ENCODE assay signal across 16 cellular contexts in the genomic region with DNA sequence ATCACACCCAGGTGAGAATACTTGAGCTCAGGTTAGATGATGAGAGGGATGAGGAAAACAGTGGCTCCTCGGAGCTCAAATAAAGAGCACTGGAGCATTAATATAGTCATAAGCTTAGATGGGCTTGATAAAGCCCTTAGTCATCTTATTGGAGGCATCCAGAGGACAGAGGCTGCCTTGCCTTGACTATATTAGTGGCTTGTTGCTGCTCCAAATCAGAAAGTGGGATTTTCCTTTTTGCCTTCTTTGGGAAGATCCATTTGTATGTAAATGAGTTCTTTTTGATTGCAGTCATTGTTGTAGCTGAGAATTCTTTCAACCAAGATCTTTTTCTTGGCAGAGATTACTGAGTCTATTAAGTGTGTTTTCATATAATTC. TPM values are rescaled to one million over a fixed set of nuclear protein-coding genes. Genes with fewer than 3 reads are reported as not detected.
A peak's percentile ranks its signal among the peaks of the same experiment; 100 is the strongest.
DNase-seq lines count a peak whose midpoint lies in the region; ATAC-seq and TF ChIP-seq lines count a peak whose summit lies in the region.
"Had no signal": no experiment of that assay in that cellular context is flagged by ENCODE, and none has a peak within 500 bp of the region (broad histone marks: within the 10 kb centered on the region; RNA-seq: fewer than 3 reads in every experiment).

No MANE protein-coding gene starts in this region.

- no peak overlapping the region for H3K4me3 ChIP-seq in SK-N-SH (ENCODE audit: low read depth in 2 of 2, low read length in 1 of 2)
- no peak overlapping the region for H3K4me3 ChIP-seq in subcutaneous abdominal adipose tissue (ENCODE audit: low read depth in 1 of 5, low read length in 5 of 5)
- H3K4me3 ChIP-seq in coronary artery, result no peak overlapping the region
- H3K4me3 ChIP-seq: right atrium auricular region, SK-N-MC had no signal

- TF ChIP-seq EP300 in SK-N-SH (IDR thresholded peaks at IDR 0.05; ENCODE audit: borderline replicate concordance in 1 of 2, low read depth in 1 of 2, low read length in 1 of 2), result no peak

- no peak for TF ChIP-seq RAD21 in SK-N-SH (IDR thresholded peaks at IDR 0.05; ENCODE audit: low read length)

- H3K4me1 ChIP-seq in SK-N-SH (ENCODE audit: control insufficient read depth in 1 of 2, insufficient read depth in 2 of 2, low read depth in 1 of 2, low read length in 1 of 2) (peaks cover 30 to 42% of the 10 kb centered on the region in 2 experiments), subcutaneous abdominal adipose tissue (ENCODE audit: control insufficient read depth in 5 of 5, insufficient read depth in 5 of 5, low read length in 5 of 5) (peaks cover 12 to 76% (median 65%) of the 10 kb centered on the region in 5 donors)

- no peaks in the 10 kb centered on the region for H3K27me3 ChIP-seq in SK-N-SH (ENCODE audit: insufficient read depth)
- H3K27me3 ChIP-seq in subcutaneous abdominal adipose tissue (ENCODE audit: control insufficient read depth in 5 of 5, insufficient read depth in 4 of 5, low read length in 5 of 5), result no peaks in the 10 kb centered on the region
- H3K27me3 ChIP-seq: right atrium auricular region had no signal

- CTCF ChIA-PET in SK-N-SH (lab: Yijun Ruan, JAX), result interaction anchor here (0.7 to 2.6 kb wide), 18 partner anchors 9 to 817 kb away, joined by 3 to 10 read pairs (median 3); partner anchors contain the start of gene ADM

- no peaks in the 10 kb centered on the region for H3K79me2 ChIP-seq in SK-N-SH (ENCODE audit: insufficient read depth)

- no peak for TF ChIP-seq CTCF in SK-N-SH (IDR thresholded peaks at IDR 0.05)
- TF ChIP-seq CTCF in brain (conservative IDR thresholded peaks at IDR 0.05), result no peak
- no peak for TF ChIP-seq CTCF in coronary artery (IDR thresholded peaks at IDR 0.05)

- H3K9me3 ChIP-seq in SK-N-SH (no peaks in the 10 kb centered on the region), subcutaneous abdominal adipose tissue (ENCODE audit: control insufficient read depth in 5 of 5, low read length in 5 of 5) (peaks cover 0 to 8% (median 0%) of the 10 kb centered on the region in 5 donors)
- H3K9me3 ChIP-seq: right atrium auricular region had no signal

- ATAC-seq in SK-N-SH treated with all-trans-retinoic acid at 6 μM for 48 hours, result no peak

- WGBS in SK-N-SH (ENCODE audit: low lambda C conversion rate), result 0% methylated on average over 1 of the region's 1 CpG

- DNase-seq in SK-N-SH (no peak), iris pigment epithelial cell (ENCODE audit: low read depth) (peak; percentile 74), DMS53 (lab: John Stamatoyannopoulos, UW) (no peak), coronary artery (ENCODE audit: low spot score) (no peak)
- no peak for DNase-seq in activated CD4-positive, alpha-beta T cell treated with anti-CD3 and anti-CD28 coated beads for 4 hours
- DNase-seq: activated B cell treated with CpG ODN at 0.5 μM for 24 hours; CD8-positive, alpha-beta T cell; NCI-H226; stimulated activated naive CD4-positive, alpha-beta T cell treated with Interleukin-2 at 50 U/mL for 16 hours had no signal

- H2AFZ ChIP-seq in SK-N-SH (ENCODE audit: low read depth), result no peak overlapping the region

- no peaks in the 10 kb centered on the region for H4K20me1 ChIP-seq in SK-N-SH (ENCODE audit: insufficient read depth)

- POLR2A ChIA-PET in SK-N-SH (lab: Yijun Ruan, JAX), result interaction anchor here (1.5 kb wide), 1 partner anchor 19 kb away, joined by 4 read pairs; the partner anchor contains the start of gene ADM

- H3F3A ChIP-seq in SK-N-SH (replicated peaks; ENCODE audit: insufficient read depth), result peaks cover 36% of the 10 kb centered on the region

- no peak overlapping the region for H3K9ac ChIP-seq in SK-N-SH
- peak overlapping the region in 2 of 5 donors; percentile 10 to 13 for H3K9ac ChIP-seq in subcutaneous abdominal adipose tissue (ENCODE audit: low read length in 5 of 5)

- H3K27me3 Mint-ChIP-seq in brain, result peaks cover 11% of the 10 kb centered on the region

- peak overlapping the region; percentile 38; the same call in 1 of the 2 replicates for H3K4me2 ChIP-seq in SK-N-SH

- H3K4me3 Mint-ChIP-seq in brain, result no peak overlapping the region
- H3K4me3 Mint-ChIP-seq: activated B cell treated with CpG ODN at 0.5 μM for 24 hours; CD8-positive, alpha-beta T cell; IgD-negative memory B cell had no signal

- no peaks in the 10 kb centered on the region for H3K36me3 ChIP-seq in SK-N-SH (replicated peaks in 1 of 2; ENCODE audit: control insufficient read depth in 1 of 2, insufficient read depth in 2 of 2, low read length in 1 of 2)
- H3K36me3 ChIP-seq in subcutaneous abdominal adipose tissue (ENCODE audit: control insufficient read depth in 5 of 5, insufficient read depth in 5 of 5, low read length in 5 of 5), result no peaks in the 10 kb centered on the region
- H3K36me3 ChIP-seq: right atrium auricular region had no signal

- no peaks in the 10 kb centered on the region for H3K9me3 Mint-ChIP-seq in brain
- H3K9me3 Mint-ChIP-seq: activated B cell treated with CpG ODN at 0.5 μM for 24 hours; CD8-positive, alpha-beta T cell; IgD-negative memory B cell had no signal

- H3K27ac ChIP-seq in SK-N-SH (ENCODE audit: low read depth in 2 of 2, low read length in 1 of 2) (peak overlapping the region in 1 of 2 experiments; percentile 97; a peak in 1 of 4 replicates), subcutaneous abdominal adipose tissue (ENCODE audit: low read depth, low read length) (peak overlapping the region; percentile 90), coronary artery (no peak overlapping the region)
- H3K27ac ChIP-seq: 22Rv1, right atrium auricular region, SK-N-MC had no signal

- peak overlapping the region in 3 of 5 experiments; percentile 15 to 96 (median 34) for H3K27ac Mint-ChIP-seq in brain
- H3K27ac Mint-ChIP-seq: activated B cell treated with CpG ODN at 0.5 μM for 24 hours; CD8-positive, alpha-beta T cell; IgD-negative memory B cell had no signal

- no peaks in the 10 kb centered on the region for H3K9me2 ChIP-seq in SK-N-SH

- no peaks in the 10 kb centered on the region for H3K36me3 Mint-ChIP-seq in brain
- H3K36me3 Mint-ChIP-seq: CD8-positive, alpha-beta T cell; IgD-negative memory B cell had no signal

- peaks cover 24% of the 10 kb centered on the region for H3K4me1 Mint-ChIP-seq in brain

TF ChIP-seq in SK-N-SH, 30 proteins besides CTCF, POLR2A, EP300 and RAD21:
- TF ChIP-seq GABPA (IDR thresholded peaks at IDR 0.05; ENCODE audit: low read depth) (no peak), NFIC (IDR thresholded peaks at IDR 0.05; ENCODE audit: borderline replicate concordance) (0 out of 2 replicates have a peak, but pooled peaks have one; percentile 13)

TF ChIP-seq in SK-N-SH treated with all-trans-retinoic acid at 6 μM for 48 hours, 23 proteins besides CTCF, POLR2A, EP300 and RAD21:
- no peak for TF ChIP-seq SNAI2 (CRISPR knock-in tag; IDR thresholded peaks at IDR 0.05)
- no peak for TF ChIP-seq POU6F1 (CRISPR knock-in tag; IDR thresholded peaks at IDR 0.05; ENCODE audit: borderline replicate concordance, low read depth)
- TF ChIP-seq ZNF565 (CRISPR knock-in tag; conservative IDR thresholded peaks at IDR 0.05; ENCODE audit: low read depth), result no peak
- no peak for TF ChIP-seq OSR1 (CRISPR knock-in tag; IDR thresholded peaks at IDR 0.05)
- TF ChIP-seq ZNF70 (CRISPR knock-in tag; IDR thresholded peaks at IDR 0.05), result no peak
- TF ChIP-seq BACH2 (CRISPR knock-in tag; IDR thresholded peaks at IDR 0.05; ENCODE audit: borderline replicate concordance), result no peak
- TF ChIP-seq ESRRG (CRISPR knock-in tag; IDR thresholded peaks at IDR 0.05), result no peak
- no peak for TF ChIP-seq ZFP3 (CRISPR knock-in tag; IDR thresholded peaks at IDR 0.05)
- TF ChIP-seq PATZ1 (CRISPR knock-in tag; IDR thresholded peaks at IDR 0.05; ENCODE audit: borderline replicate concordance), result no peak

RNA-seq across cellular contexts. Expression of gene ADM, which starts 18.9 kb away (rescaled TPM):
- 35.4 and 50.6 TPM in 2 replicates for polyA plus RNA-seq in SK-N-SH (2012; rRNA removed)
- 26.5 and 32.6 TPM in 2 replicates for polyA plus RNA-seq in SK-N-SH (2012; cell fraction: cytosol; rRNA removed)
- polyA plus RNA-seq in SK-N-SH (2012; cell fraction: nucleus; rRNA removed), result 75.7 and 120 TPM in 2 replicates
- 7.8 TPM for polyA plus RNA-seq in brain (ENCODE audit: insufficient read depth, low read depth, low replicate concordance)

RNA-seq across cellular contexts. Expression of gene SBF2, which starts 29.8 kb away (rescaled TPM):
- polyA plus RNA-seq in SK-N-SH (2012; rRNA removed) (23.0 and 36.4 TPM in 2 replicates), brain (ENCODE audit: insufficient read depth, low read depth, low replicate concordance) (13.1 TPM)
- polyA plus RNA-seq in SK-N-SH (2012; cell fraction: cytosol; rRNA removed), result 25.1 and 28.5 TPM in 2 replicates
- polyA plus RNA-seq in SK-N-SH (2012; cell fraction: nucleus; rRNA removed), result 25.4 and 58.1 TPM in 2 replicates
